In genomic region chr11:65280646-65281045, GRCh38 we compare ENCODE assay signal across 3 cellular contexts.
TF ChIP-seq lines count a peak whose summit lies in the region.

No MANE protein-coding gene starts in this region.

TF ChIP-seq in liver, 16 proteins besides CTCF, POLR2A, EP300 and RAD21:
- no peak for TF ChIP-seq HNF4G (IDR thresholded peaks at IDR 0.05)
- TF ChIP-seq ATF3 (IDR thresholded peaks at IDR 0.05), result no peak
- TF ChIP-seq TAF1 (conservative IDR thresholded peaks at IDR 0.05), result no peak
- TF ChIP-seq ZBTB33 (IDR thresholded peaks at IDR 0.05), result no peak
- no peak for TF ChIP-seq NR2F2 (IDR thresholded peaks at IDR 0.05)
- no peak for TF ChIP-seq REST (IDR thresholded peaks at IDR 0.05)
- no peak for TF ChIP-seq YY1 (IDR thresholded peaks at IDR 0.05)
- TF ChIP-seq EGR1 (IDR thresholded peaks at IDR 0.05; ENCODE audit: low read depth in 2 of 2), result no peak

TF ChIP-seq in HepG2, 621 proteins besides CTCF, POLR2A, EP300 and RAD21:
- TF ChIP-seq ZNF143 (CRISPR knock-in tag; IDR thresholded peaks at IDR 0.05) (no peak), ZBTB37 (CRISPR knock-in tag; IDR thresholded peaks at IDR 0.05) (no peak), LRRFIP1 (CRISPR knock-in tag; conservative IDR thresholded peaks at IDR 0.05) (no peak), SIN3B (IDR thresholded peaks at IDR 0.05; ENCODE audit: low read length) (no peak), CC2D1A (CRISPR knock-in tag; IDR thresholded peaks at IDR 0.05) (no peak), ZNF510 (CRISPR knock-in tag; IDR thresholded peaks at IDR 0.05; ENCODE audit: low read depth) (no peak), ZNF230 (CRISPR knock-in tag; IDR thresholded peaks at IDR 0.05) (no peak), MTF2 (CRISPR knock-in tag; IDR thresholded peaks at IDR 0.05; ENCODE audit: borderline replicate concordance) (no peak), ZNF160 (CRISPR knock-in tag; IDR thresholded peaks at IDR 0.05) (no peak), E2F1 (CRISPR knock-in tag; IDR thresholded peaks at IDR 0.05) (no peak), ATM (IDR thresholded peaks at IDR 0.05; ENCODE audit: borderline replicate concordance) (no peak), ETV6 (CRISPR knock-in tag; conservative IDR thresholded peaks at IDR 0.05) (no peak), FOXA1 (IDR thresholded peaks at IDR 0.05) (no peak), FOXA1 (CRISPR knock-in tag; IDR thresholded peaks at IDR 0.05) (no peak), SYNCRIP (IDR thresholded peaks at IDR 0.05; ENCODE audit: insufficient read depth, low read depth, low read length) (no peak), RFX3 (CRISPR knock-in tag; IDR thresholded peaks at IDR 0.05) (no peak), ZFP62 (CRISPR knock-in tag; IDR thresholded peaks at IDR 0.05) (no peak), HDAC1 (CRISPR knock-in tag; IDR thresholded peaks at IDR 0.05) (no peak)
TF ChIP-seq in HepG2: peak in this region for 0.

TF ChIP-seq in GM23338, 12 proteins besides CTCF, POLR2A, EP300 and RAD21:
- TF ChIP-seq ZNF114 (CRISPR knock-in tag; IDR thresholded peaks at IDR 0.05) (no peak), POLR2AphosphoS5 (IDR thresholded peaks at IDR 0.05; ENCODE audit: low read depth) (no peak)
